In the genomic region with DNA sequence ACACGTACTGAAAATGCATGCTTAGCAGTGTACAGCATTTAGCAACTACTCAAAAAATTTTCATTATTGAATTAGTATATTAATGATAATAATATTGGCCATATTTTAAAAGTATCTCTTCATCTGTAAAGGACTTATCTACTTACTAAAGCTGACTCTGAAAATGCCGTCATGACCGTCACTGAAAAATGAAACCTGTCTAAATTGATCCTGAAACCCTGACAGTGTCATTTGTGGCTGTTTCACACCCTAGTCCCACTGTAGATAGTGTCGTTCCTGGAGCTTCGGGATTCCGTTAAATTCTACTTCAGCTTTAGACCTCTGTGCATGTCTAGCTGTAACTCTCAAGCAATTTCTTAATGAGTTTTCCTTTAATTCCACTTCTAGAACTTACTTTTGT, we compare ENCODE assay signal across 20 cellular contexts. TPM values are rescaled to one million over a fixed set of nuclear protein-coding genes. Genes with fewer than 3 reads are reported as not detected.
A peak's percentile ranks its signal among the peaks of the same experiment; 100 is the strongest.
DNase-seq lines count a peak whose midpoint lies in the region; ATAC-seq and TF ChIP-seq lines count a peak whose summit lies in the region.
"Had no signal": no experiment of that assay in that cellular context is flagged by ENCODE, and none has a peak within 500 bp of the region (broad histone marks: within the 10 kb centered on the region; RNA-seq: fewer than 3 reads in every experiment).

No MANE protein-coding gene starts in this region.

- H3K4me2 ChIP-seq in OCI-LY3 (ENCODE audit: low read length) = peak overlapping the region; percentile 71
- H3K4me2 ChIP-seq: SK-N-SH had no signal

- DNase-seq in cerebellum (ENCODE audit: low spot score) (no peak), chondrocyte (ENCODE audit: low spot score) (no peak), cerebellar cortex (ENCODE audit: low spot score) (no peak)
- DNase-seq: activated CD4-positive, alpha-beta T cell treated with anti-CD3 and anti-CD28 coated beads, Interleukin-2, amount 10 ng/mL, durations not matched to agents 7 days and 5 days; AML-193; Caco-2; effector memory CD8-positive, alpha-beta T cell; midbrain; NCI-H510A; nucleus accumbens; PC-3; SK-N-SH; stimulated activated CD4-positive, alpha-beta T cell treated with anti-CD3 and anti-CD28 coated beads, Interleukin-2, amount 100 ng/mL, for 48 hours had no signal

- H3K27ac ChIP-seq in OCI-LY3 (ENCODE audit: low read length) = no peak overlapping the region

- no peaks in the 10 kb centered on the region for H3K9me3 ChIP-seq in OCI-LY3 (ENCODE audit: insufficient read depth, low read length)
- H3K9me3 ChIP-seq: Caco-2, SK-N-SH had no signal

- H3K4me1 Mint-ChIP-seq in chondrocyte (ENCODE audit: low read depth) = peaks cover 20% of the 10 kb centered on the region

- H3K9ac ChIP-seq in OCI-LY3 (ENCODE audit: low read length) = peak overlapping the region; percentile 8; the same call in 1 of the 2 replicates
- H3K9ac ChIP-seq: SK-N-SH had no signal

- peaks cover 54% of the 10 kb centered on the region for H3K4me1 ChIP-seq in OCI-LY3 (ENCODE audit: low read length)
- H3K4me1 ChIP-seq: Caco-2 had no signal

- H3K36me3 Mint-ChIP-seq in chondrocyte (ENCODE audit: low read depth) = no peaks in the 10 kb centered on the region

- ATAC-seq in GM18858 (IDR thresholded peaks at IDR 0.05; ENCODE audit: unreplicated experiment) = peak; percentile 50
- ATAC-seq in GM21360 (IDR thresholded peaks at IDR 0.05; ENCODE audit: unreplicated experiment) = peak; percentile 54
- peak; percentile 87 for ATAC-seq in HG02885 (IDR thresholded peaks at IDR 0.05; ENCODE audit: poor library complexity, unreplicated experiment)
- ATAC-seq in GM18907 (IDR thresholded peaks at IDR 0.05; ENCODE audit: unreplicated experiment) = no peak
- ATAC-seq: effector memory CD8-positive, alpha-beta T cell; PC-3; sciatic nerve had no signal

- H3K4me3 Mint-ChIP-seq in chondrocyte (ENCODE audit: unreplicated experiment) = no peak overlapping the region
- H3K4me3 Mint-ChIP-seq: activated CD4-positive, alpha-beta T cell treated with anti-CD3 and anti-CD28 coated beads, Interleukin-2, amount 10 ng/mL, durations not matched to agents 7 days and 5 days; activated T-helper 1 cell treated with anti-CD3 and anti-CD28 coated beads, Interleukin-12 subunit alpha, Interleukin-12 subunit beta, Interleukin-2, Interleukin-4 antibody, amounts not matched to agents 30 ng/mL and 10 ng/mL and 1 ng/mL, durations not matched to agents 14 hours and 24 hours and 36 hours; effector memory CD8-positive, alpha-beta T cell had no signal

- TF ChIP-seq CTCF in OCI-LY3 (IDR thresholded peaks at IDR 0.05; ENCODE audit: low read depth, low read length) = no peak
- no peak for TF ChIP-seq CTCF in chondrocyte (IDR thresholded peaks at IDR 0.05)

- no peaks in the 10 kb centered on the region for H3K27me3 ChIP-seq in OCI-LY3 (ENCODE audit: low read depth, low read length)

- H3K27ac Mint-ChIP-seq in chondrocyte (ENCODE audit: unreplicated experiment) = no peak overlapping the region
- H3K27ac Mint-ChIP-seq: activated CD4-positive, alpha-beta T cell treated with anti-CD3 and anti-CD28 coated beads, Interleukin-2, amount 10 ng/mL, durations not matched to agents 7 days and 5 days; activated T-helper 1 cell treated with anti-CD3 and anti-CD28 coated beads, Interleukin-12 subunit alpha, Interleukin-12 subunit beta, Interleukin-2, Interleukin-4 antibody, amounts not matched to agents 30 ng/mL and 10 ng/mL and 1 ng/mL, durations not matched to agents 14 hours and 24 hours and 36 hours; effector memory CD8-positive, alpha-beta T cell had no signal

- H3K79me2 ChIP-seq in OCI-LY3 (ENCODE audit: low read length) = peaks cover 10% of the 10 kb centered on the region

- H3K9me3 Mint-ChIP-seq in chondrocyte (ENCODE audit: low read depth) = no peaks in the 10 kb centered on the region
- H3K9me3 Mint-ChIP-seq: activated CD4-positive, alpha-beta T cell treated with anti-CD3 and anti-CD28 coated beads, Interleukin-2, amount 10 ng/mL, durations not matched to agents 7 days and 5 days; activated T-helper 1 cell treated with anti-CD3 and anti-CD28 coated beads, Interleukin-12 subunit alpha, Interleukin-12 subunit beta, Interleukin-2, Interleukin-4 antibody, amounts not matched to agents 30 ng/mL and 10 ng/mL and 1 ng/mL, durations not matched to agents 14 hours and 24 hours and 36 hours; effector memory CD8-positive, alpha-beta T cell had no signal

- no peak overlapping the region for H2AFZ ChIP-seq in OCI-LY3 (ENCODE audit: low read depth, low read length)

- H3K27me3 Mint-ChIP-seq in chondrocyte (ENCODE audit: low read depth) = no peaks in the 10 kb centered on the region
- H3K27me3 Mint-ChIP-seq: activated CD4-positive, alpha-beta T cell treated with anti-CD3 and anti-CD28 coated beads, Interleukin-2, amount 10 ng/mL, durations not matched to agents 7 days and 5 days; effector memory CD8-positive, alpha-beta T cell had no signal

- H4K20me1 ChIP-seq in OCI-LY3 (ENCODE audit: insufficient read depth, low read length) = no peaks in the 10 kb centered on the region

- peaks cover 6% of the 10 kb centered on the region for H3K36me3 ChIP-seq in OCI-LY3 (replicated peaks; ENCODE audit: low read depth, low read length)

- peak overlapping the region; percentile 53 for H3K4me3 ChIP-seq in OCI-LY3 (ENCODE audit: low read length)

RNA-seq across cellular contexts. Expression of gene EZH2, which starts 35.8 kb away (rescaled TPM):
- 42.7 TPM for total RNA-seq in cerebellum
- 10.6 to 11.0 TPM (median 10.6 TPM) in 3 replicates for total RNA-seq in chondrocyte
